In genomic region chr2:226031078-226031937, GRCh38 we compare ENCODE assay signal across 8 cellular contexts.
DNase-seq lines count a peak whose midpoint lies in the region; ATAC-seq and TF ChIP-seq lines count a peak whose summit lies in the region.

No MANE protein-coding gene starts in this region.

- H3K9me3 ChIP-seq in IMR-90 (ENCODE audit: control insufficient read depth, insufficient read depth, low read length) (no peaks in the 10 kb centered on the region), smooth muscle cell (replicated peaks; ENCODE audit: low read depth) (no peaks in the 10 kb centered on the region)

- POLR2A ChIA-PET in IMR-90 (lab: Charles Lee; ENCODE audit: unreplicated experiment), result no interaction called here

- ATAC-seq in IMR-90 (ENCODE audit: low read depth), result peak; percentile 92

- no peaks in the 10 kb centered on the region for H3K9me1 ChIP-seq in IMR-90 (ENCODE audit: insufficient read depth, low read length)

- DNase-seq in DMS153 (lab: John Stamatoyannopoulos, UW) (peak; percentile 15), DMS153 treated with DMSO at 0.1 percent for 48 hours (lab: John Stamatoyannopoulos, UW; ENCODE audit: unreplicated experiment) (no peak), IMR-90 (peak; percentile 69), SIG-M5 (lab: John Stamatoyannopoulos, UW) (peak; percentile 91), caudate nucleus (lab: John Stamatoyannopoulos, UW) (peak in 52 of 61 donors; percentile 6 to 85 (median 48)), islet precursor cell (peak; percentile 93), smooth muscle cell (lab: John Stamatoyannopoulos, UW; ENCODE audit: unreplicated experiment) (peak; percentile 59), GDM1 (lab: John Stamatoyannopoulos, UW) (no peak)

- peak overlapping the region; percentile 61 for H3K14ac ChIP-seq in IMR-90 (replicated peaks; ENCODE audit: low read depth, low read length)

- dilution Hi-C loops in IMR-90 (cut with HindIII; ENCODE audit: low sequenced_read_pairs, unreplicated experiment), result no loop called here

- H3K4ac ChIP-seq in IMR-90 (ENCODE audit: low read depth, low read length), result peak overlapping the region; percentile 87

- in situ Hi-C loops in IMR-90 (cut with MboI; ENCODE audit: low sequenced_read_pairs), result no loop called here

- H3K27ac ChIP-seq in IMR-90 (ENCODE audit: insufficient read depth, low read length) (peak overlapping the region; percentile 89), caudate nucleus (ENCODE audit: low read depth, low read length) (peak overlapping the region; percentile 78), smooth muscle cell (ENCODE audit: low read depth) (peak overlapping the region; percentile 76)

- H3K36me3 ChIP-seq in IMR-90 (ENCODE audit: control insufficient read depth, insufficient read depth, low read length) (no peaks in the 10 kb centered on the region), smooth muscle cell (ENCODE audit: low read depth) (no peaks in the 10 kb centered on the region)

- no peaks in the 10 kb centered on the region for H4K20me1 ChIP-seq in IMR-90 (ENCODE audit: insufficient read depth, low read length)
- no peaks in the 10 kb centered on the region for H4K20me1 ChIP-seq in smooth muscle cell (ENCODE audit: low read depth)

- intact Hi-C loops in IMR-90 (cut with micrococcal nuclease), result loop anchor here (2.0 to 5.0 kb wide), 6 partner anchors 86 to 765 kb away; no protein-coding TSS in a partner anchor

- peak overlapping the region; percentile 7; the same call in 1 of the 2 replicates for H2AK5ac ChIP-seq in IMR-90 (ENCODE audit: low read depth, low read length)

- peak overlapping the region; percentile 22; the same call in 1 of the 3 replicates for H2BK15ac ChIP-seq in IMR-90 (ENCODE audit: low read depth, low read length)

- no TSS peak for BruUV-seq in IMR-90 (replicated peaks; lab: Mats Ljungman, UMichigan)

- peak overlapping the region; percentile 68 to 76 for H4K8ac ChIP-seq in IMR-90 (ENCODE audit: low read depth in 2 of 2, low read length in 2 of 2)

- 0% methylated on average over 10 of the region's 33 CpGs; no CpG with 5 or more reads in 1 of the 2 experiments for WGBS in IMR-90 (ENCODE audit: extremely low coverage in 2 of 2, insufficient read length in 1 of 2), 2 experiments
- 1% methylated on average over 32 of the region's 33 CpGs for WGBS in smooth muscle cell (ENCODE audit: low lambda C conversion rate)

- H4K5ac ChIP-seq in IMR-90 (ENCODE audit: low read depth, low read length), result peak overlapping the region; percentile 75

- TF ChIP-seq RAD21 in IMR-90 (IDR thresholded peaks at IDR 0.05; ENCODE audit: low read length), result peak; percentile 33

- H2AK9ac ChIP-seq in IMR-90 (replicated peaks; ENCODE audit: low read depth, low read length, poor library complexity), result peak overlapping the region; percentile 38

- H3K23ac ChIP-seq in IMR-90 (ENCODE audit: low read depth, low read length), result peak overlapping the region; percentile 84

- peaks cover 5% of the 10 kb centered on the region for H3F3A ChIP-seq in smooth muscle cell (ENCODE audit: low read depth)

- TF ChIP-seq CTCF in IMR-90 (conservative IDR thresholded peaks at IDR 0.05; ENCODE audit: low read depth, low read length) (no peak), smooth muscle cell (IDR thresholded peaks at IDR 0.05; ENCODE audit: borderline replicate concordance, insufficient read depth, poor library complexity, severe bottlenecking) (no peak)

- H2BK20ac ChIP-seq in IMR-90 (ENCODE audit: low read depth, low read length), result peak overlapping the region; percentile 86

- peak overlapping the region; percentile 52 for H3K4me3 ChIP-seq in IMR-90 (ENCODE audit: insufficient read depth, low read depth, low read length)
- peak overlapping the region; percentile 66 for H3K4me3 ChIP-seq in smooth muscle cell

- no peak for TF ChIP-seq POLR2A in IMR-90 (IDR thresholded peaks at IDR 0.05; ENCODE audit: low read depth, low read length)

- peak overlapping the region; percentile 83 for H3K18ac ChIP-seq in IMR-90 (ENCODE audit: low read depth, low read length)

- H3K9ac ChIP-seq in IMR-90 (ENCODE audit: low read depth, low read length), result peak overlapping the region; percentile 86
- peak overlapping the region; percentile 44 for H3K9ac ChIP-seq in smooth muscle cell (ENCODE audit: low read depth)

- peak overlapping the region; percentile 69 for H2BK5ac ChIP-seq in IMR-90 (ENCODE audit: low read depth, low read length, poor library complexity, severe bottlenecking)

- H3K4me2 ChIP-seq in IMR-90 (ENCODE audit: low read depth, low read length), result peak overlapping the region; percentile 79
- peak overlapping the region; percentile 89 for H3K4me2 ChIP-seq in smooth muscle cell

- peak overlapping the region; percentile 75 for H3K56ac ChIP-seq in IMR-90 (ENCODE audit: extremely low read depth, insufficient read depth, low read length)

- CTCF ChIA-PET in IMR-90 (lab: Yijun Ruan, JAX), result interaction anchor here (0.6 to 1.0 kb wide), 2 partner anchors 83 to 771 kb away, joined by 3 read pairs; no protein-coding TSS in a partner anchor

- H2AFZ ChIP-seq in IMR-90 (replicated peaks; ENCODE audit: low read length, poor library complexity) (peak overlapping the region; percentile 95), smooth muscle cell (ENCODE audit: low read depth) (peak overlapping the region; percentile 66)

- peak overlapping the region; percentile 95 for H2BK120ac ChIP-seq in IMR-90 (ENCODE audit: low read depth, low read length)

- no peaks in the 10 kb centered on the region for H3K79me2 ChIP-seq in smooth muscle cell (ENCODE audit: low read depth)

- peaks cover 6% of the 10 kb centered on the region for H3K4me1 ChIP-seq in IMR-90 (ENCODE audit: control insufficient read depth, insufficient read depth, low read length)
- H3K4me1 ChIP-seq in smooth muscle cell (ENCODE audit: low read depth), result peaks cover 22% of the 10 kb centered on the region

- H3K79me1 ChIP-seq in IMR-90 (ENCODE audit: low read depth in 1 of 2, low read length in 2 of 2), result no peaks in the 10 kb centered on the region

- peak overlapping the region; percentile 84 for H4K91ac ChIP-seq in IMR-90 (ENCODE audit: insufficient read depth, low read depth, low read length)

- H3K27me3 ChIP-seq in IMR-90 (ENCODE audit: control insufficient read depth, insufficient read depth, low read length) (no peaks in the 10 kb centered on the region), smooth muscle cell (ENCODE audit: low read depth) (no peaks in the 10 kb centered on the region)

TF ChIP-seq in IMR-90, 13 proteins besides CTCF, POLR2A, EP300 and RAD21:
- TF ChIP-seq ELK1 (IDR thresholded peaks at IDR 0.05; ENCODE audit: borderline replicate concordance, low read depth, low read length) (no peak), BHLHE40 (IDR thresholded peaks at IDR 0.05; ENCODE audit: low read depth, low read length) (peak; percentile 83)

Comparison
In these comparisons a context has a peak if more than half of its experiments do, and no peak if none do; other contexts are left out.
1. DNase-seq: peak in DMS153 (single experiment), IMR-90 (single experiment), SIG-M5 (single experiment), caudate nucleus (52 of 61), islet precursor cell (single experiment) and smooth muscle cell (single experiment); none in DMS153 treated with DMSO at 0.1 percent for 48 hours (single experiment) and GDM1 (single experiment).
2. Peak in every context shown above with its lines, with median percentiles within 50 percentile points of each other: H3K27ac ChIP-seq.